13 cellular contexts compared by ENCODE assay signal in the genomic region with DNA sequence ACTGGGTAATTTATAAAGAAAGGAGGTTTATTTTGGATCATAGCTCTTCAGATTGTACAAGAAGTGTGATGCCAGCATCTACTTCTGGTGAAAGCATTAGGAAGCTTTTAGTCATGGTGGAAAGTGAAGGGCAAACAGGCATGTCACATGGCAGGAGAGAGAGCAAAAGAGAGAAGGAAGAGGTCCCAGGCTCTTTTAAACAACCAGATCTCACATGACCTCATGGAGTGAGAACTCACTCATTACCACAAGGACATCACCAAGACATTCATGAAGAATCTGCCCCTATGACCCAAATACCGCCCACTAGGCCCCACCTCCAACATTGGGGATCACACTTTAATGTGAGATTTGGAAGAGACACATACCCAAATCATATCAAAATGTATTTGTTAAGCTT. TPM values are rescaled to one million over a fixed set of nuclear protein-coding genes. Genes with fewer than 3 reads are reported as not detected.
A peak's percentile ranks its signal among the peaks of the same experiment; 100 is the strongest.
DNase-seq lines count a peak whose midpoint lies in the region; TF ChIP-seq lines count a peak whose summit lies in the region.
"Had no signal": no experiment of that assay in that cellular context is flagged by ENCODE, and none has a peak within 500 bp of the region (broad histone marks: within the 10 kb centered on the region; RNA-seq: fewer than 3 reads in every experiment).

No MANE protein-coding gene starts in this region.

- TF ChIP-seq CTCF in esophagus muscularis mucosa (IDR thresholded peaks at IDR 0.05) = no peak

- TF ChIP-seq EP300 in esophagus muscularis mucosa (IDR thresholded peaks at IDR 0.05) = no peak

- H3K36me3 ChIP-seq in esophagus muscularis mucosa = no peaks in the 10 kb centered on the region
- H3K36me3 ChIP-seq: BLaER1 had no signal

- no peak overlapping the region for H3K4me3 ChIP-seq in esophagus muscularis mucosa
- H3K4me3 ChIP-seq: A549, BLaER1 had no signal

- no peaks in the 10 kb centered on the region for H3K4me1 ChIP-seq in esophagus muscularis mucosa
- H3K4me1 ChIP-seq: A549, BLaER1 had no signal

- TF ChIP-seq POLR2A in esophagus muscularis mucosa (IDR thresholded peaks at IDR 0.05; ENCODE audit: low read depth) = no peak

- DNase-seq in EL = peak; percentile 39
- DNase-seq in esophagus muscularis mucosa (ENCODE audit: extremely low spot score) = peak; percentile 47
- DNase-seq in iris pigment epithelial cell (ENCODE audit: low read depth) = peak; percentile 54
- no peak for DNase-seq in activated CD8-positive, alpha-beta memory T cell treated with anti-CD3 and anti-CD28 coated beads, Interleukin-2, amount 50 U/mL, for 48 hours
- no peak for DNase-seq in activated CD4-positive, alpha-beta T cell treated with anti-CD3 and anti-CD28 coated beads for 48 hours
- DNase-seq in 8988T = no peak
- DNase-seq in NCI-H146 (lab: John Stamatoyannopoulos, UW) = no peak
- DNase-seq: CD4-positive, CD25-positive, alpha-beta regulatory T cell; DMS53 had no signal

- H3K27me3 ChIP-seq in esophagus muscularis mucosa = peaks cover 0 to 16% (median 0%) of the 10 kb centered on the region in 4 donors
- H3K27me3 ChIP-seq: BLaER1 had no signal

- WGBS in esophagus muscularis mucosa = 62% methylated on average over 1 of the region's 1 CpG

- H3K9me3 ChIP-seq in esophagus muscularis mucosa = peaks cover 0 to 18% (median 16%) of the 10 kb centered on the region in 4 donors

- H3K27ac ChIP-seq in esophagus muscularis mucosa (replicated peaks in 1 of 4) = no peak overlapping the region
- H3K27ac ChIP-seq: A549, BLaER1, HL-60 had no signal

- intact Hi-C loops in esophagus muscularis mucosa (cut with DNase I) = no loop called here

RNA-seq across cellular contexts. Expression of a gene that starts 10.0 kb away (rescaled TPM):
- total RNA-seq in esophagus muscularis mucosa = not detected
- total RNA-seq: CD4-positive, CD25-positive, alpha-beta regulatory T cell; H4 had no signal

RNA-seq across cellular contexts. Expression of a gene that starts 33.7 kb away (rescaled TPM):
- total RNA-seq in esophagus muscularis mucosa = under 1 TPM in 3 of 4 donors, not detected in 1; under 0.01 to 0.50 (median 0.11) TPM
- total RNA-seq: CD4-positive, CD25-positive, alpha-beta regulatory T cell; H4 had no signal

Comparison
In these comparisons a context has a peak if more than half of its experiments do, and no peak if none do; other contexts are left out.
1. DNase-seq: peak in EL (single experiment), esophagus muscularis mucosa (single experiment) and iris pigment epithelial cell (single experiment); none in activated CD8-positive, alpha-beta memory T cell treated with anti-CD3 and anti-CD28 coated beads, Interleukin-2, amount 50 U/mL, for 48 hours (single experiment), activated CD4-positive, alpha-beta T cell treated with anti-CD3 and anti-CD28 coated beads for 48 hours (single experiment), 8988T (single experiment) and NCI-H146 (single experiment).